1 cellular context compared by ENCODE assay signal in genomic region chr16:88713568-88714419, GRCh38.
TF ChIP-seq lines count a peak whose summit lies in the region.

No MANE protein-coding gene starts in this region.

TF ChIP-seq in IMR-90, 13 proteins besides CTCF, POLR2A, EP300 and RAD21:
- no peak for TF ChIP-seq CHD1 (IDR thresholded peaks at IDR 0.05; ENCODE audit: low read depth, low read length)
- no peak for TF ChIP-seq FOS (IDR thresholded peaks at IDR 0.05; ENCODE audit: low read depth, low read length)
